ENCODE assay signal across 8 cellular contexts in the genomic region with DNA sequence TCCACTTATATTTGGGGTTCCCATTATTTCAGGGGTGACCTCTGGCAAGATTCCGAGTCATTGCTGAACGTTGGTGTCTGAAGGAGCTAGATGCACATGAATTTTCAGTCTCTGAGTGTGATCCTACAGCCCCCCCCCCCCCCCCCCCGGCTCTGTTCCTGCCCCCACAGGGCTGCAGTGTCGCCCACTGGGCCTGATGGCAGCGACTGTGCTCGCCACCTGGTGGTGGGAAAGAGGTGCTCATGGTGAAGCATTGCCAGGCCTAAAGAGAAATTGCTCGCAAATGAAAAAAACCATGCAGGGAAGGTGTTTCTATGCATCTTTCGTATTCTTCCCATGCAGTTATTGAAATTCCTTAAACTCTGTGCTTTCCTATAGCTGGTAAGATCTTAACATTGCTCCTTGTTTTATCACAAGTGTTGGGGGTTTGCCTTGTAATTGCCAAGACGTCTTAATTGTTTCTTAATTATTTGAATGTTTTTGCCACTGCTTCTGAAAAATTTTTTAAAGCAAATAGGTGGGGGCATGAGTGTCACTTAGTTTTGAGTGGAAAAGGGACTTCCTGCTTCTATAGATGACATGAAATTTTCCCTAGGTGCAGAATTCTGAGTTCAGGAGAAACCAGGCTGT.
A peak's percentile ranks its signal among the peaks of the same experiment; 100 is the strongest.
DNase-seq lines count a peak whose midpoint lies in the region; ATAC-seq, FAIRE-seq and TF ChIP-seq lines count a peak whose summit lies in the region.

No MANE protein-coding gene starts in this region.

- H3K4me1 Mint-ChIP-seq in CD14-positive monocyte: no peaks in the 10 kb centered on the region
- peaks cover 5% of the 10 kb centered on the region for H3K4me1 Mint-ChIP-seq in astrocyte (ENCODE audit: low read depth, unreplicated experiment)

- peak; percentile 69 for TF ChIP-seq CTCF in CD14-positive monocyte (IDR thresholded peaks at IDR 0.05)
- TF ChIP-seq CTCF in astrocyte (IDR thresholded peaks at IDR 0.05; ENCODE audit: insufficient read depth, low read depth, low read length): peak; percentile 58

- intact Hi-C loops in CD14-positive monocyte (cut with micrococcal nuclease): no loop called here

- peak overlapping the region in 1 of 7 donors; percentile 55 for H3K27ac Mint-ChIP-seq in CD14-positive monocyte
- H3K27ac Mint-ChIP-seq in astrocyte (ENCODE audit: unreplicated experiment): no peak overlapping the region

- no peak overlapping the region for H3K4me2 ChIP-seq in astrocyte (ENCODE audit: low read length)

- no peak overlapping the region for H2AFZ ChIP-seq in astrocyte (ENCODE audit: low read depth, low read length)

- H3K4me3 ChIP-seq in astrocyte (ENCODE audit: insufficient read depth, low read depth, low read length): no peak overlapping the region

- H3K9me3 ChIP-seq in astrocyte (ENCODE audit: insufficient read depth, low read depth, low read length): no peaks in the 10 kb centered on the region

- H4K20me1 ChIP-seq in astrocyte (ENCODE audit: insufficient read depth, low read length): peaks cover 9% of the 10 kb centered on the region

- H3K36me3 Mint-ChIP-seq in CD14-positive monocyte (peaks cover 8 to 17% of the 10 kb centered on the region in 2 donors), astrocyte (ENCODE audit: low read depth, unreplicated experiment) (peaks cover 4% of the 10 kb centered on the region)

- H3K9me3 Mint-ChIP-seq in CD14-positive monocyte: no peaks in the 10 kb centered on the region
- no peaks in the 10 kb centered on the region for H3K9me3 Mint-ChIP-seq in astrocyte (ENCODE audit: unreplicated experiment)

- ATAC-seq in GM19025 (IDR thresholded peaks at IDR 0.05; ENCODE audit: low read depth, unreplicated experiment) (peak; percentile 68), HG03460 (IDR thresholded peaks at IDR 0.05; ENCODE audit: unreplicated experiment) (peak; percentile 82), SK-N-SH treated with all-trans-retinoic acid at 6 μM for 48 hours (peak; percentile 96), GM21717 (IDR thresholded peaks at IDR 0.05; ENCODE audit: unreplicated experiment) (no peak)

- H3K27me3 Mint-ChIP-seq in CD14-positive monocyte (ENCODE audit: low read depth in 3 of 3) (peaks cover 0 to 1% (median 0%) of the 10 kb centered on the region in 3 donors), astrocyte (ENCODE audit: low read depth, unreplicated experiment) (no peaks in the 10 kb centered on the region)

- H3K4me1 ChIP-seq in astrocyte (ENCODE audit: insufficient read depth, low read length): no peaks in the 10 kb centered on the region

- H3K79me2 ChIP-seq in astrocyte (ENCODE audit: insufficient read depth, low read length): no peaks in the 10 kb centered on the region

- no peaks in the 10 kb centered on the region for H3K27me3 ChIP-seq in astrocyte (ENCODE audit: insufficient read depth, low read length)

- H3K27ac ChIP-seq in astrocyte (ENCODE audit: low read depth, low read length): no peak overlapping the region

- FAIRE-seq in astrocyte (lab: Jason Lieb, UNC): no peak

- H3K36me3 ChIP-seq in astrocyte (ENCODE audit: insufficient read depth, low read length): peaks cover 28% of the 10 kb centered on the region

- no peak for DNase-seq in CD14-positive monocyte (ENCODE audit: low spot score)
- DNase-seq in astrocyte (ENCODE audit: low read depth): no peak
- peak; percentile 50 for DNase-seq in iris pigment epithelial cell (ENCODE audit: low read depth)
- peak; percentile 39 for DNase-seq in stimulated activated CD4-positive, alpha-beta T cell treated with anti-CD3 and anti-CD28 coated beads, Interleukin-4, amount 100 ng/mL, for 1 hour

- H3K4me3 Mint-ChIP-seq in CD14-positive monocyte (no peak overlapping the region), astrocyte (ENCODE audit: unreplicated experiment) (no peak overlapping the region)

- no peak overlapping the region for H3K9ac ChIP-seq in astrocyte (ENCODE audit: low read length)

TF ChIP-seq in SK-N-SH treated with all-trans-retinoic acid at 6 μM for 48 hours, 23 proteins besides CTCF, POLR2A, EP300 and RAD21:
- TF ChIP-seq, protein P1, sequence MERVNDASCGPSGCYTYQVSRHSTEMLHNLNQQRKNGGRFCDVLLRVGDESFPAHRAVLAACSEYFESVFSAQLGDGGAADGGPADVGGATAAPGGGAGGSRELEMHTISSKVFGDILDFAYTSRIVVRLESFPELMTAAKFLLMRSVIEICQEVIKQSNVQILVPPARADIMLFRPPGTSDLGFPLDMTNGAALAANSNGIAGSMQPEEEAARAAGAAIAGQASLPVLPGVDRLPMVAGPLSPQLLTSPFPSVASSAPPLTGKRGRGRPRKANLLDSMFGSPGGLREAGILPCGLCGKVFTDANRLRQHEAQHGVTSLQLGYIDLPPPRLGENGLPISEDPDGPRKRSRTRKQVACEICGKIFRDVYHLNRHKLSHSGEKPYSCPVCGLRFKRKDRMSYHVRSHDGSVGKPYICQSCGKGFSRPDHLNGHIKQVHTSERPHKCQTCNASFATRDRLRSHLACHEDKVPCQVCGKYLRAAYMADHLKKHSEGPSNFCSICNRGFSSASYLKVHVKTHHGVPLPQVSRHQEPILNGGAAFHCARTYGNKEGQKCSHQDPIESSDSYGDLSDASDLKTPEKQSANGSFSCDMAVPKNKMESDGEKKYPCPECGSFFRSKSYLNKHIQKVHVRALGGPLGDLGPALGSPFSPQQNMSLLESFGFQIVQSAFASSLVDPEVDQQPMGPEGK (CRISPR knock-in tag; IDR thresholded peaks at IDR 0.05; ENCODE audit: borderline replicate concordance): peak; percentile 56; the same call in 1 of the 2 replicates
- no peak for TF ChIP-seq CSDC2 (CRISPR knock-in tag; IDR thresholded peaks at IDR 0.05)

Comparison
In these comparisons a context has a peak if more than half of its experiments do, and no peak if none do; other contexts are left out.
1. DNase-seq: peak in iris pigment epithelial cell (single experiment) and stimulated activated CD4-positive, alpha-beta T cell treated with anti-CD3 and anti-CD28 coated beads, Interleukin-4, amount 100 ng/mL, for 1 hour (single experiment); none in CD14-positive monocyte (single experiment) and astrocyte (single experiment).